1 cellular context compared by ENCODE assay signal in the genomic region with DNA sequence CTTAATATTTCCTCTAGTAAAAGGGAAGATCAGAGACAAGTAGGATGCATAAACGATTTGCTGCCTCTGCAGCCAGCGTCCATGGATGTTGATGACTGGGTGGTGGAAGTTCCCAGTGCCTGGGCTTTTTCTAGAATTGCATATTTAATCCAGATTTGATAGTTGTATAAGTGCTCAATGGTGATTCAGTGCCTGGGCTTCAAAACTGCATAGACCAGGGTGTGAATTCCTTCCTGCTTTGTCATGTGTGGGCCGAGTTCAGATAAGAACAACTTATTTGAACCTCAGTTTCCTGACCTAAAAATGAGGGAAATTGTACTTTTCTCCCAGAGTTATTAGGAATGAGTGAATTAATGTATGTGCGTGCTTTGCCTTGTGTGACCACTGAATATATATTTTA.
TF ChIP-seq lines count a peak whose summit lies in the region.

No MANE protein-coding gene starts in this region.

TF ChIP-seq in K562, 482 proteins besides CTCF, POLR2A, EP300 and RAD21 (continued from another document):
- TF ChIP-seq ZZZ3 (IDR thresholded peaks at IDR 0.05) (no peak), ELF1 (tag; IDR thresholded peaks at IDR 0.05) (no peak), MAFF (IDR thresholded peaks at IDR 0.05; ENCODE audit: low read length) (no peak), BDP1 (IDR thresholded peaks at IDR 0.05; ENCODE audit: insufficient read depth, insufficient read length) (no peak), ARID1B (IDR thresholded peaks at IDR 0.05) (0 out of 2 replicates have a peak, but pooled peaks have one; percentile 28), DMBX1 (CRISPR knock-in tag; IDR thresholded peaks at IDR 0.05; ENCODE audit: borderline replicate concordance) (no peak), CHD1 (IDR thresholded peaks at IDR 0.05; ENCODE audit: low read length) (no peak), EP400 (IDR thresholded peaks at IDR 0.05) (no peak), SMARCA4 (IDR thresholded peaks at IDR 0.05) (no peak), THAP7 (CRISPR knock-in tag; IDR thresholded peaks at IDR 0.05) (no peak), ZNF780A (CRISPR knock-in tag; IDR thresholded peaks at IDR 0.05) (no peak), MXI1 (IDR thresholded peaks at IDR 0.05; ENCODE audit: low read depth, low read length) (no peak), ZNF263 (CRISPR knock-in tag; IDR thresholded peaks at IDR 0.05; ENCODE audit: borderline replicate concordance) (no peak), ZFP36 (IDR thresholded peaks at IDR 0.05; ENCODE audit: low read depth, low read length, partially characterized antibody) (no peak), CAMTA2 (CRISPR knock-in tag; conservative IDR thresholded peaks at IDR 0.05) (no peak), TCFL5 (CRISPR knock-in tag; conservative IDR thresholded peaks at IDR 0.05) (no peak), ZSCAN32 (CRISPR knock-in tag; IDR thresholded peaks at IDR 0.05) (no peak), FOXJ3 (CRISPR knock-in tag; IDR thresholded peaks at IDR 0.05) (no peak), MAX (CRISPR knock-in tag; IDR thresholded peaks at IDR 0.05) (no peak), ZNF431 (CRISPR knock-in tag; IDR thresholded peaks at IDR 0.05) (no peak), CBX8 (IDR thresholded peaks at IDR 0.05; ENCODE audit: borderline replicate concordance, extremely low read depth, low read depth, low read length, poor library complexity, severe bottlenecking) (no peak), DPF2 (IDR thresholded peaks at IDR 0.05) (peak; percentile 30; the same call in 1 of the 2 replicates), BRCA1 (IDR thresholded peaks at IDR 0.05) (no peak), BRCA1 (CRISPR knock-in tag; IDR thresholded peaks at IDR 0.05) (no peak), BHLHE40 (IDR thresholded peaks at IDR 0.05; ENCODE audit: low read length) (peak; percentile 5; the same call in 1 of the 2 replicates), BCOR (IDR thresholded peaks at IDR 0.05) (no peak), ARHGAP35 (IDR thresholded peaks at IDR 0.05; ENCODE audit: partially characterized antibody) (no peak), KLF6 (CRISPR knock-in tag; IDR thresholded peaks at IDR 0.05; ENCODE audit: borderline replicate concordance) (no peak), MYNN (IDR thresholded peaks at IDR 0.05) (no peak), MYNN (CRISPR knock-in tag; IDR thresholded peaks at IDR 0.05) (no peak), USF1 (CRISPR knock-in tag; IDR thresholded peaks at IDR 0.05) (no peak), KAT7 (CRISPR knock-in tag; IDR thresholded peaks at IDR 0.05; ENCODE audit: borderline replicate concordance) (no peak), ZNF444 (CRISPR knock-in tag; IDR thresholded peaks at IDR 0.05) (no peak)
- TF ChIP-seq, protein P1, sequence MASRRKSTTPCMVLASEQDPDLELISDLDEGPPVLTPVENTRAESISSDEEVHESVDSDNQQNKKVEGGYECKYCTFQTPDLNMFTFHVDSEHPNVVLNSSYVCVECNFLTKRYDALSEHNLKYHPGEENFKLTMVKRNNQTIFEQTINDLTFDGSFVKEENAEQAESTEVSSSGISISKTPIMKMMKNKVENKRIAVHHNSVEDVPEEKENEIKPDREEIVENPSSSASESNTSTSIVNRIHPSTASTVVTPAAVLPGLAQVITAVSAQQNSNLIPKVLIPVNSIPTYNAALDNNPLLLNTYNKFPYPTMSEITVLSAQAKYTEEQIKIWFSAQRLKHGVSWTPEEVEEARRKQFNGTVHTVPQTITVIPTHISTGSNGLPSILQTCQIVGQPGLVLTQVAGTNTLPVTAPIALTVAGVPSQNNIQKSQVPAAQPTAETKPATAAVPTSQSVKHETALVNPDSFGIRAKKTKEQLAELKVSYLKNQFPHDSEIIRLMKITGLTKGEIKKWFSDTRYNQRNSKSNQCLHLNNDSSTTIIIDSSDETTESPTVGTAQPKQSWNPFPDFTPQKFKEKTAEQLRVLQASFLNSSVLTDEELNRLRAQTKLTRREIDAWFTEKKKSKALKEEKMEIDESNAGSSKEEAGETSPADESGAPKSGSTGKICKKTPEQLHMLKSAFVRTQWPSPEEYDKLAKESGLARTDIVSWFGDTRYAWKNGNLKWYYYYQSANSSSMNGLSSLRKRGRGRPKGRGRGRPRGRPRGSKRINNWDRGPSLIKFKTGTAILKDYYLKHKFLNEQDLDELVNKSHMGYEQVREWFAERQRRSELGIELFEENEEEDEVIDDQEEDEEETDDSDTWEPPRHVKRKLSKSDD (conservative IDR thresholded peaks at IDR 0.05; ENCODE audit: low read length): no peak
- TF ChIP-seq, protein P2, sequence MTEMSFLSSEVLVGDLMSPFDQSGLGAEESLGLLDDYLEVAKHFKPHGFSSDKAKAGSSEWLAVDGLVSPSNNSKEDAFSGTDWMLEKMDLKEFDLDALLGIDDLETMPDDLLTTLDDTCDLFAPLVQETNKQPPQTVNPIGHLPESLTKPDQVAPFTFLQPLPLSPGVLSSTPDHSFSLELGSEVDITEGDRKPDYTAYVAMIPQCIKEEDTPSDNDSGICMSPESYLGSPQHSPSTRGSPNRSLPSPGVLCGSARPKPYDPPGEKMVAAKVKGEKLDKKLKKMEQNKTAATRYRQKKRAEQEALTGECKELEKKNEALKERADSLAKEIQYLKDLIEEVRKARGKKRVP (CRISPR knock-in tag; IDR thresholded peaks at IDR 0.05): no peak
- TF ChIP-seq, protein P3, sequence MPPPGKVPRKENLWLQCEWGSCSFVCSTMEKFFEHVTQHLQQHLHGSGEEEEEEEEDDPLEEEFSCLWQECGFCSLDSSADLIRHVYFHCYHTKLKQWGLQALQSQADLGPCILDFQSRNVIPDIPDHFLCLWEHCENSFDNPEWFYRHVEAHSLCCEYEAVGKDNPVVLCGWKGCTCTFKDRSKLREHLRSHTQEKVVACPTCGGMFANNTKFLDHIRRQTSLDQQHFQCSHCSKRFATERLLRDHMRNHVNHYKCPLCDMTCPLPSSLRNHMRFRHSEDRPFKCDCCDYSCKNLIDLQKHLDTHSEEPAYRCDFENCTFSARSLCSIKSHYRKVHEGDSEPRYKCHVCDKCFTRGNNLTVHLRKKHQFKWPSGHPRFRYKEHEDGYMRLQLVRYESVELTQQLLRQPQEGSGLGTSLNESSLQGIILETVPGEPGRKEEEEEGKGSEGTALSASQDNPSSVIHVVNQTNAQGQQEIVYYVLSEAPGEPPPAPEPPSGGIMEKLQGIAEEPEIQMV (tag; conservative IDR thresholded peaks at IDR 0.05; ENCODE audit: low read depth): 0 out of 2 replicates have a peak, but pooled peaks have one; percentile 32
